ENCODE assay signal across 8 cellular contexts in genomic region chr6:18823782-18824386, GRCh38.
A peak's percentile ranks its signal among the peaks of the same experiment; 100 is the strongest.
DNase-seq lines count a peak whose midpoint lies in the region; ATAC-seq and TF ChIP-seq lines count a peak whose summit lies in the region.

No MANE protein-coding gene starts in this region.

- no peak overlapping the region for H3K4me2 ChIP-seq in OCI-LY3 (ENCODE audit: low read length)

- H3K4me3 ChIP-seq in OCI-LY3 (ENCODE audit: low read length), result no peak overlapping the region

- no peak overlapping the region for H3K9ac ChIP-seq in OCI-LY3 (ENCODE audit: low read length)

- peaks cover 10% of the 10 kb centered on the region; the same call in 1 of the 2 replicates for H3K9me3 ChIP-seq in OCI-LY3 (ENCODE audit: insufficient read depth, low read length)

- no peaks in the 10 kb centered on the region for H4K20me1 ChIP-seq in OCI-LY3 (ENCODE audit: insufficient read depth, low read length)

- TF ChIP-seq CTCF in OCI-LY3 (IDR thresholded peaks at IDR 0.05; ENCODE audit: low read depth, low read length), result peak; percentile 60

- no peak overlapping the region for H2AFZ ChIP-seq in OCI-LY3 (ENCODE audit: low read depth, low read length)

- H3K27me3 ChIP-seq in OCI-LY3 (ENCODE audit: low read depth, low read length), result no peaks in the 10 kb centered on the region

- H3K27ac ChIP-seq in OCI-LY3 (ENCODE audit: low read length), result no peak overlapping the region

- H3K4me1 ChIP-seq in OCI-LY3 (ENCODE audit: low read length), result peaks cover 9% of the 10 kb centered on the region

- no peaks in the 10 kb centered on the region for H3K79me2 ChIP-seq in OCI-LY3 (ENCODE audit: low read length)

- intact Hi-C loops in Right ventricle myocardium inferior (cut with DNase I) (no loop called here), cardiac septum (cut with DNase I) (no loop called here)

- no peaks in the 10 kb centered on the region for H3K36me3 ChIP-seq in OCI-LY3 (replicated peaks; ENCODE audit: low read depth, low read length)

- ATAC-seq in Right ventricle myocardium inferior, result no peak

- peak; percentile 37 for DNase-seq in Right ventricle myocardium inferior (ENCODE audit: missing footprints)
- DNase-seq in cardiac septum (ENCODE audit: low spot score), result no peak
- DNase-seq in dermis blood vessel endothelial cell, result peak; percentile 38
- DNase-seq in stimulated activated CD4-positive, alpha-beta T cell treated with anti-CD3 and anti-CD28 coated beads, Interleukin-2, amount 100 ng/mL, for 24 hours, result peak; percentile 18 to 66
- DNase-seq in Ammon's horn (ENCODE audit: low spot score), result no peak
- no peak for DNase-seq in NOMO-1 treated with DMSO at 0.1 percent for 48 hours (lab: John Stamatoyannopoulos, UW; ENCODE audit: unreplicated experiment)
- no peak for DNase-seq in T1000 (lab: John Stamatoyannopoulos, UW)

Comparison
In these comparisons a context has a peak if more than half of its experiments do, and no peak if none do; other contexts are left out.
1. DNase-seq: peak in Right ventricle myocardium inferior (single experiment), dermis blood vessel endothelial cell (single experiment) and stimulated activated CD4-positive, alpha-beta T cell treated with anti-CD3 and anti-CD28 coated beads, Interleukin-2, amount 100 ng/mL, for 24 hours (2 of 2); none in cardiac septum (single experiment), Ammon's horn (single experiment), NOMO-1 treated with DMSO at 0.1 percent for 48 hours (single experiment) and T1000 (single experiment).